9 cellular contexts compared by ENCODE assay signal in genomic region chr22:21868651-21869050, GRCh38. TPM values are rescaled to one million over a fixed set of nuclear protein-coding genes. Genes with fewer than 3 reads are reported as not detected.
DNase-seq lines count a peak whose midpoint lies in the region; ATAC-seq and TF ChIP-seq lines count a peak whose summit lies in the region.
"Had no signal": no experiment of that assay in that cellular context is flagged by ENCODE, and none has a peak within 500 bp of the region (broad histone marks: within the 10 kb centered on the region; RNA-seq: fewer than 3 reads in every experiment).

No MANE protein-coding gene starts in this region.

- H3K27ac ChIP-seq in iPS-20b (ENCODE audit: low read length) = no peak overlapping the region
- no peak overlapping the region for H3K27ac ChIP-seq in gastroesophageal sphincter

- H3K4me3 ChIP-seq in iPS-20b (ENCODE audit: low read length) = peak overlapping the region; percentile 97; the same call in 1 of the 2 replicates
- H3K4me3 ChIP-seq in gastroesophageal sphincter = no peak overlapping the region

- no peak for DNase-seq in activated naive CD4-positive, alpha-beta T cell treated with anti-CD3 and anti-CD28 coated beads, Interleukin-2, amount 10 ng/mL, durations not matched to agents 7 days and 5 days
- no peak for DNase-seq in activated naive CD4-positive, alpha-beta T cell treated with Interleukin-2 at 50 U/mL for 16 hours
- DNase-seq in activated B cell treated with CpG ODN at 0.5 μM for 24 hours (no peak), type B pancreatic cell (ENCODE audit: extremely low spot score, unreplicated experiment) (no peak), SHP77 treated with DMSO at 0.1 percent for 48 hours (lab: John Stamatoyannopoulos, UW) (no peak)
- DNase-seq: erythroblast had no signal

- H3K27me3 ChIP-seq in iPS-20b (ENCODE audit: insufficient read depth, low read length) (no peaks in the 10 kb centered on the region), gastroesophageal sphincter (no peaks in the 10 kb centered on the region)

- ATAC-seq in activated B cell treated with CpG ODN at 0.5 μM for 24 hours (ENCODE audit: low read depth) (no peak), gastroesophageal sphincter (no peak), HG03135 (IDR thresholded peaks at IDR 0.05; ENCODE audit: unreplicated experiment) (no peak)

- H3K4me1 ChIP-seq in iPS-20b (ENCODE audit: insufficient read depth, low read length) = peaks cover 15% of the 10 kb centered on the region; the same call in 1 of the 2 replicates
- peaks cover 0 to 37% (median 19%) of the 10 kb centered on the region in 3 donors for H3K4me1 ChIP-seq in gastroesophageal sphincter

- no peak for TF ChIP-seq POLR2A in gastroesophageal sphincter (IDR thresholded peaks at IDR 0.05)

- 79 to 90% methylated on average over 5 to 7 of the region's 7 CpGs for WGBS in gastroesophageal sphincter (ENCODE audit: low coverage in 1 of 2), 2 donors

- TF ChIP-seq CTCF in activated B cell treated with CpG ODN at 0.5 μM for 24 hours (IDR thresholded peaks at IDR 0.05) (no peak), type B pancreatic cell (conservative IDR thresholded peaks at IDR 0.05) (no peak), gastroesophageal sphincter (IDR thresholded peaks at IDR 0.05) (no peak)

- H3K36me3 ChIP-seq in iPS-20b (ENCODE audit: insufficient read depth, low read depth, low read length) (no peaks in the 10 kb centered on the region), gastroesophageal sphincter (no peaks in the 10 kb centered on the region)

- no peaks in the 10 kb centered on the region for H3K27me3 Mint-ChIP-seq in activated naive CD4-positive, alpha-beta T cell treated with anti-CD3 and anti-CD28 coated beads, Interleukin-2, amount 10 ng/mL, durations not matched to agents 7 days and 5 days
- H3K27me3 Mint-ChIP-seq in activated B cell treated with CpG ODN at 0.5 μM for 24 hours (no peaks in the 10 kb centered on the region), type B pancreatic cell (no peaks in the 10 kb centered on the region)

- H3K4me1 Mint-ChIP-seq in activated naive CD4-positive, alpha-beta T cell treated with anti-CD3 and anti-CD28 coated beads, Interleukin-2, amount 10 ng/mL, durations not matched to agents 7 days and 5 days = peaks cover 36% of the 10 kb centered on the region
- peaks cover 41% of the 10 kb centered on the region for H3K4me1 Mint-ChIP-seq in activated B cell treated with CpG ODN at 0.5 μM for 24 hours
- peaks cover 27% of the 10 kb centered on the region for H3K4me1 Mint-ChIP-seq in type B pancreatic cell (ENCODE audit: unreplicated experiment)

- H3K36me3 Mint-ChIP-seq in activated naive CD4-positive, alpha-beta T cell treated with anti-CD3 and anti-CD28 coated beads, Interleukin-2, amount 10 ng/mL, durations not matched to agents 7 days and 5 days = peaks cover 17% of the 10 kb centered on the region
- H3K36me3 Mint-ChIP-seq in activated B cell treated with CpG ODN at 0.5 μM for 24 hours (ENCODE audit: low read depth) (peaks cover 17% of the 10 kb centered on the region), type B pancreatic cell (peaks cover 16% of the 10 kb centered on the region)

- CTCF ChIA-PET in activated naive CD4-positive, alpha-beta T cell treated with anti-CD3 and anti-CD28 coated beads, Interleukin-2, amount 10 ng/mL, durations not matched to agents 7 days and 5 days (lab: Charles Lee) = no interaction called here
- CTCF ChIA-PET in activated B cell treated with CpG ODN at 0.5 μM for 24 hours (lab: Charles Lee) = interaction anchor here (1.8 kb wide), 1 partner anchor 70 kb away, joined by 5 read pairs; no protein-coding TSS in a partner anchor

- intact Hi-C loops in activated B cell treated with CpG ODN at 0.5 μM for 24 hours (cut with micrococcal nuclease) = loop anchor here (1.0 to 5.0 kb wide), 7 partner anchors 36 to 951 kb away; partner anchors contain the start of genes CRKL, PPIL2, PPM1F and YPEL1

- H3K9me3 ChIP-seq in iPS-20b (ENCODE audit: insufficient read depth, low read depth, low read length) (no peaks in the 10 kb centered on the region), gastroesophageal sphincter (no peaks in the 10 kb centered on the region)

- POLR2A ChIA-PET in activated B cell treated with CpG ODN at 0.5 μM for 24 hours (lab: Charles Lee) = no interaction called here

- H3K4me3 Mint-ChIP-seq in activated naive CD4-positive, alpha-beta T cell treated with anti-CD3 and anti-CD28 coated beads, Interleukin-2, amount 10 ng/mL, durations not matched to agents 7 days and 5 days = peak overlapping the region; percentile 78
- peak overlapping the region; percentile 91 for H3K4me3 Mint-ChIP-seq in activated B cell treated with CpG ODN at 0.5 μM for 24 hours
- peak overlapping the region; percentile 92 for H3K4me3 Mint-ChIP-seq in type B pancreatic cell

- no peak overlapping the region for H3K9ac ChIP-seq in iPS-20b (ENCODE audit: low read depth, low read length)

- TF ChIP-seq EP300 in gastroesophageal sphincter (IDR thresholded peaks at IDR 0.05) = no peak

- H3K9me3 Mint-ChIP-seq in activated naive CD4-positive, alpha-beta T cell treated with anti-CD3 and anti-CD28 coated beads, Interleukin-2, amount 10 ng/mL, durations not matched to agents 7 days and 5 days = no peaks in the 10 kb centered on the region
- peaks cover 3% of the 10 kb centered on the region for H3K9me3 Mint-ChIP-seq in activated B cell treated with CpG ODN at 0.5 μM for 24 hours
- H3K9me3 Mint-ChIP-seq in type B pancreatic cell = peaks cover 5% of the 10 kb centered on the region

- peak overlapping the region; percentile 89 for H3K27ac Mint-ChIP-seq in activated naive CD4-positive, alpha-beta T cell treated with anti-CD3 and anti-CD28 coated beads, Interleukin-2, amount 10 ng/mL, durations not matched to agents 7 days and 5 days
- peak overlapping the region; percentile 100 for H3K27ac Mint-ChIP-seq in activated B cell treated with CpG ODN at 0.5 μM for 24 hours
- H3K27ac Mint-ChIP-seq in type B pancreatic cell = peak overlapping the region; percentile 88

RNA-seq across cellular contexts. Expression of gene MAPK1, which starts 1.2 kb away (rescaled TPM):
- 130 and 149 TPM in 2 replicates for total RNA-seq in activated B cell treated with CpG ODN at 0.5 μM for 24 hours
- total RNA-seq in type B pancreatic cell (ENCODE audit: low replicate concordance) = 112 and 130 TPM in 2 replicates
- total RNA-seq in gastroesophageal sphincter = 10 to 100 TPM; 40.3 to 70.8 (median 57.4) TPM
